8 cellular contexts compared by ENCODE assay signal in the genomic region with DNA sequence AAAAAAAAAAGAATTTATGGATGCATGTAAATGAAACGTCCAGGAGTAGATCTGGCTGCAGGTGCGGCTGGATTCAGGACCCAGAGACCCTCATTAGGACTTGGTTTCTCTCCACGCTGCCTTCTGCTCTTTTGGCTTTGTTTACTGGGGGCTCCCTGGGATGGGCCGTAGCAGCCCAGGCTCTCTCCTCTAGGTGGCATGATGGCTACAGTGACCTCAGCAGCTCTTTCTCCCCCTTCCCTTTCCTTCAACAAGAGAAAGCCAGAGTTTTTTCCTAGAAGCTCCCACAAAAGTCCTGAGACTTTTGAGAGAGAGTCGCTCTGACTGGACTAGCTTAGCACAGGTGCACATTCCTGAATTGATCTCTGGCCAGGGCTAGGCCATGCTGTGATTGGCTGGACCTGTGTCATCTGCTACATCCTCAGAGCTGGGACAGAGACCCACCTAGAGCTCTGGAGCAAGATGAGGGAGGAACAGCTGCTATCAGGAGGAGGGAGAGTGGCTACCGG.
DNase-seq lines count a peak whose midpoint lies in the region; ATAC-seq and TF ChIP-seq lines count a peak whose summit lies in the region.

No MANE protein-coding gene starts in this region.

- H3K4me3 Mint-ChIP-seq in activated naive CD8-positive, alpha-beta T cell treated with anti-CD3 and anti-CD28 coated beads for 36 hours, result no peak overlapping the region

- H3K27ac Mint-ChIP-seq in activated naive CD8-positive, alpha-beta T cell treated with anti-CD3 and anti-CD28 coated beads for 36 hours, result peak overlapping the region; percentile 32

- WGBS in heart right ventricle, 2 donors, result 34 to 36% methylated on average over 6 of the region's 6 CpGs

- CTCF ChIA-PET in HEK293T (lab: Yijun Ruan, JAX), result interaction anchor here (0.6 to 1.3 kb wide), 5 partner anchors 18 to 538 kb away, joined by 3 to 6 read pairs (median 3); no protein-coding TSS in a partner anchor

- peaks cover 0 to 44% (median 0%) of the 10 kb centered on the region in 9 donors for H3K36me3 ChIP-seq in heart right ventricle

- H3K27ac ChIP-seq in heart right ventricle, result peak overlapping the region in 6 of 10 donors; percentile 9 to 52 (median 37)

- DNase-seq in activated T-cell treated with anti-CD3 and anti-CD28 coated beads for 1 hour (ENCODE audit: low read depth) (peak; percentile 16), activated T-cell treated with anti-CD3 and anti-CD28 coated beads for 4 hours (no peak), HEK293T (ENCODE audit: extremely low spot score) (peak; percentile 58), NCI-H146 (lab: John Stamatoyannopoulos, UW) (peak; percentile 44), heart right ventricle (peak in 1 of 2 donors; percentile 35), pons (ENCODE audit: low spot score) (peak; percentile 79)
- DNase-seq in activated naive CD8-positive, alpha-beta T cell treated with anti-CD3 and anti-CD28 coated beads for 36 hours, result peak; percentile 44

- peaks cover 12 to 62% (median 26%) of the 10 kb centered on the region in 9 donors for H3K4me1 ChIP-seq in heart right ventricle

- H3K4me3 ChIP-seq in heart right ventricle, result no peak overlapping the region

- no peaks in the 10 kb centered on the region for H3K27me3 Mint-ChIP-seq in activated naive CD8-positive, alpha-beta T cell treated with anti-CD3 and anti-CD28 coated beads for 36 hours

- ATAC-seq in heart right ventricle (peak in 7 of 8 donors; percentile 60 to 80 (median 69)), GM21737 (IDR thresholded peaks at IDR 0.05; ENCODE audit: unreplicated experiment) (no peak)

- no peaks in the 10 kb centered on the region for H3K9me3 Mint-ChIP-seq in activated naive CD8-positive, alpha-beta T cell treated with anti-CD3 and anti-CD28 coated beads for 36 hours

- no peaks in the 10 kb centered on the region for H3K36me3 Mint-ChIP-seq in activated naive CD8-positive, alpha-beta T cell treated with anti-CD3 and anti-CD28 coated beads for 36 hours

- TF ChIP-seq CTCF in heart right ventricle (IDR thresholded peaks at IDR 0.05), result peak; percentile 27 to 74 (median 59)

- POLR2A ChIA-PET in HEK293T (lab: Yijun Ruan, JAX), result interaction anchor here (1.2 to 1.6 kb wide), 3 partner anchors 68 to 115 kb away, joined by 4 read pairs; partner anchors contain the start of genes BBIP1 and PDCD4

- no peaks in the 10 kb centered on the region for H3K9me3 ChIP-seq in heart right ventricle

- intact Hi-C loops in heart right ventricle (cut with DNase I), result loop anchor here in 7 of 10 donors (5.0 to 10.0 kb wide), 5 partner anchors 58 to 88 kb away; partner anchors contain the start of gene PDCD4 (in 2 of the 7)

- no peaks in the 10 kb centered on the region for H3K27me3 ChIP-seq in heart right ventricle

- H3K4me1 Mint-ChIP-seq in activated naive CD8-positive, alpha-beta T cell treated with anti-CD3 and anti-CD28 coated beads for 36 hours, result peaks cover 40% of the 10 kb centered on the region

TF ChIP-seq in HEK293T, 16 proteins besides CTCF, POLR2A, EP300 and RAD21:
- TF ChIP-seq HDGF (IDR thresholded peaks at IDR 0.05; ENCODE audit: borderline replicate concordance), result no peak
- TF ChIP-seq SP1 (IDR thresholded peaks at IDR 0.05), result no peak
